24 cellular contexts compared by ENCODE assay signal in genomic region chr6:161242113-161242512, GRCh38. TPM values are rescaled to one million over a fixed set of nuclear protein-coding genes. Genes with fewer than 3 reads are reported as not detected.
A peak's percentile ranks its signal among the peaks of the same experiment; 100 is the strongest.
DNase-seq lines count a peak whose midpoint lies in the region; ATAC-seq lines count a peak whose summit lies in the region.
"Had no signal": no experiment of that assay in that cellular context is flagged by ENCODE, and none has a peak within 500 bp of the region (broad histone marks: within the 10 kb centered on the region; RNA-seq: fewer than 3 reads in every experiment).

No MANE protein-coding gene starts in this region.

- H3K27me3 Mint-ChIP-seq in effector memory CD8-positive, alpha-beta T cell = no peaks in the 10 kb centered on the region
- peaks cover 0 to 6% of the 10 kb centered on the region in 2 donors for H3K27me3 Mint-ChIP-seq in natural killer cell treated with Interleukin-12 subunit alpha and Interleukin-12 subunit beta and Interleukin-15 and Interleukin-18, amount 100 ng/mL, for 72 hours
- H3K27me3 Mint-ChIP-seq: CD4-positive, alpha-beta T cell had no signal

- peak; percentile 15 for DNase-seq in stimulated activated CD8-positive, alpha-beta memory T cell treated with anti-CD3 and anti-CD28 coated beads, Interleukin-12 subunit alpha, Interleukin-12 subunit beta, amount 100 ng/mL, for 1 hour (ENCODE audit: low read depth)
- DNase-seq in stimulated activated CD8-positive, alpha-beta memory T cell treated with anti-CD3 and anti-CD28 coated beads, Interleukin-4, amount 100 ng/mL, for 48 hours = no peak
- DNase-seq in effector memory CD8-positive, alpha-beta T cell = peak in 2 of 3 experiments; percentile 20 to 35
- no peak for DNase-seq in natural killer cell treated with Interleukin-12 subunit alpha and Interleukin-12 subunit beta and Interleukin-15 and Interleukin-18, amount 100 ng/mL, for 72 hours (ENCODE audit: low spot score)
- no peak for DNase-seq in DMS114 treated with DMSO at 0.1 percent for 48 hours (lab: John Stamatoyannopoulos, UW; ENCODE audit: unreplicated experiment)
- no peak for DNase-seq in SW480 (ENCODE audit: low spot score)
- DNase-seq: 8988T; ACHN; CD4-positive, alpha-beta T cell; DMS53; HCEC 1CT; NCI-H1048; NCI-H1417 treated with DMSO at 0.1 percent for 48 hours; NCI-H1694 treated with DMSO at 0.1 percent for 48 hours; NCI-H2081; NCI-H226; NCI-H510A; NCI-H69; OCI-M1; SIG-M5 had no signal

- peaks cover 23% of the 10 kb centered on the region for H3K36me3 Mint-ChIP-seq in effector memory CD8-positive, alpha-beta T cell (ENCODE audit: insufficient read depth)
- H3K36me3 Mint-ChIP-seq in natural killer cell treated with Interleukin-12 subunit alpha and Interleukin-12 subunit beta and Interleukin-15 and Interleukin-18, amount 100 ng/mL, for 72 hours = peaks cover 6% of the 10 kb centered on the region

- peak overlapping the region; percentile 95 for H3K27ac Mint-ChIP-seq in effector memory CD8-positive, alpha-beta T cell
- H3K27ac Mint-ChIP-seq in natural killer cell treated with Interleukin-12 subunit alpha and Interleukin-12 subunit beta and Interleukin-15 and Interleukin-18, amount 100 ng/mL, for 72 hours = peak overlapping the region; percentile 74 to 77
- H3K27ac Mint-ChIP-seq: CD4-positive, alpha-beta T cell had no signal

- H3K4me1 Mint-ChIP-seq in effector memory CD8-positive, alpha-beta T cell (ENCODE audit: low read depth in 2 of 2) = peaks cover 25% of the 10 kb centered on the region in 2 donors
- H3K4me1 Mint-ChIP-seq in natural killer cell treated with Interleukin-12 subunit alpha and Interleukin-12 subunit beta and Interleukin-15 and Interleukin-18, amount 100 ng/mL, for 72 hours (ENCODE audit: low read depth in 2 of 2) = peaks cover 26 to 34% of the 10 kb centered on the region in 2 donors

- H3K9me3 Mint-ChIP-seq in effector memory CD8-positive, alpha-beta T cell = no peaks in the 10 kb centered on the region
- no peaks in the 10 kb centered on the region for H3K9me3 Mint-ChIP-seq in natural killer cell treated with Interleukin-12 subunit alpha and Interleukin-12 subunit beta and Interleukin-15 and Interleukin-18, amount 100 ng/mL, for 72 hours
- H3K9me3 Mint-ChIP-seq: CD4-positive, alpha-beta T cell had no signal

- H3K27ac ChIP-seq in temporal lobe (ENCODE audit: low read depth, low read length) = peak overlapping the region; percentile 27
- H3K27ac ChIP-seq: HL-60, SK-N-MC had no signal

- ATAC-seq in effector memory CD8-positive, alpha-beta T cell (replicated peaks) = peak; percentile 58
- ATAC-seq in natural killer cell treated with Interleukin-12 subunit alpha and Interleukin-12 subunit beta and Interleukin-15 and Interleukin-18, amount 100 ng/mL, for 72 hours = peak; percentile 52 to 63
- no peak for ATAC-seq in GM19455 (IDR thresholded peaks at IDR 0.05; ENCODE audit: unreplicated experiment)

- H3K4me3 Mint-ChIP-seq in effector memory CD8-positive, alpha-beta T cell = peak overlapping the region; percentile 45 to 47
- peak overlapping the region; percentile 76 for H3K4me3 Mint-ChIP-seq in natural killer cell treated with Interleukin-12 subunit alpha and Interleukin-12 subunit beta and Interleukin-15 and Interleukin-18, amount 100 ng/mL, for 72 hours
- H3K4me3 Mint-ChIP-seq: CD4-positive, alpha-beta T cell had no signal

RNA-seq across cellular contexts. Expression of gene AGPAT4, which starts 31.7 kb away (rescaled TPM):
- 10 to 100 TPM in 1 of 2 donors, 1 to 10 TPM in 1; 7.6 to 12.1 TPM for total RNA-seq in natural killer cell treated with Interleukin-12 subunit alpha and Interleukin-12 subunit beta and Interleukin-15 and Interleukin-18, amount 100 ng/mL, for 72 hours
- 47.9 TPM for total RNA-seq in temporal lobe

Comparison
In these comparisons a context has a peak if more than half of its experiments do, and no peak if none do; other contexts are left out.
1. DNase-seq: peak in stimulated activated CD8-positive, alpha-beta memory T cell treated with anti-CD3 and anti-CD28 coated beads, Interleukin-12 subunit alpha, Interleukin-12 subunit beta, amount 100 ng/mL, for 1 hour (single experiment) and effector memory CD8-positive, alpha-beta T cell (2 of 3); none in stimulated activated CD8-positive, alpha-beta memory T cell treated with anti-CD3 and anti-CD28 coated beads, Interleukin-4, amount 100 ng/mL, for 48 hours (single experiment), natural killer cell treated with Interleukin-12 subunit alpha and Interleukin-12 subunit beta and Interleukin-15 and Interleukin-18, amount 100 ng/mL, for 72 hours (single experiment), DMS114 treated with DMSO at 0.1 percent for 48 hours (single experiment) and SW480 (single experiment).